Comparison of ENCODE assay signal across 8 cellular contexts in genomic region chr2:58428553-58429284, GRCh38.
DNase-seq lines count a peak whose midpoint lies in the region; ATAC-seq lines count a peak whose summit lies in the region.

No MANE protein-coding gene starts in this region.

- ATAC-seq in HG02610 (IDR thresholded peaks at IDR 0.05; ENCODE audit: unreplicated experiment) (peak; percentile 50), HG02840 (IDR thresholded peaks at IDR 0.05; ENCODE audit: low FRiP score, unreplicated experiment) (no peak), GM21528 (IDR thresholded peaks at IDR 0.05; ENCODE audit: low FRiP score, unreplicated experiment) (no peak)
- peak; percentile 64 for ATAC-seq in stimulated activated naive CD8-positive, alpha-beta T cell treated with anti-CD3 and anti-CD28 coated beads, Interleukin-15, amount 100 ng/mL, for 72 hours

- no peak overlapping the region for H3K27ac Mint-ChIP-seq in activated T-helper 1 cell treated with anti-CD3 and anti-CD28 coated beads, Interleukin-12 subunit alpha, Interleukin-12 subunit beta, Interleukin-2, Interleukin-4 antibody, amounts not matched to agents 30 ng/mL and 10 ng/mL and 1 ng/mL, durations not matched to agents 14 hours and 24 hours and 36 hours
- no peak overlapping the region for H3K27ac Mint-ChIP-seq in stimulated activated naive CD8-positive, alpha-beta T cell treated with anti-CD3 and anti-CD28 coated beads, Interleukin-15, amount 100 ng/mL, for 72 hours

- DNase-seq in activated T-helper 1 cell treated with anti-CD3 and anti-CD28 coated beads, Interleukin-12 subunit alpha, Interleukin-12 subunit beta, Interleukin-2, Interleukin-4 antibody, amounts not matched to agents 30 ng/mL and 10 ng/mL and 1 ng/mL, durations not matched to agents 14 hours and 24 hours and 36 hours (ENCODE audit: low spot score) = no peak
- no peak for DNase-seq in stimulated activated naive CD8-positive, alpha-beta T cell treated with anti-CD3 and anti-CD28 coated beads, Interleukin-15, amount 100 ng/mL, for 72 hours
- DNase-seq in kidney tubule cell (ENCODE audit: low spot score) = no peak

- H3K4me3 ChIP-seq in iPS-18c (ENCODE audit: insufficient read depth, low read depth, low read length) = peak overlapping the region; percentile 59

- no peaks in the 10 kb centered on the region for H3K36me3 ChIP-seq in ES-I3 (ENCODE audit: insufficient read depth, low read length)

- H3K9ac ChIP-seq in ES-I3 (ENCODE audit: low read depth, low read length) = peak overlapping the region; percentile 72

- no peaks in the 10 kb centered on the region for H3K36me3 Mint-ChIP-seq in activated T-helper 1 cell treated with anti-CD3 and anti-CD28 coated beads, Interleukin-12 subunit alpha, Interleukin-12 subunit beta, Interleukin-2, Interleukin-4 antibody, amounts not matched to agents 30 ng/mL and 10 ng/mL and 1 ng/mL, durations not matched to agents 14 hours and 24 hours and 36 hours (ENCODE audit: low read depth)

- no peaks in the 10 kb centered on the region for H3K9me3 ChIP-seq in ES-I3 (ENCODE audit: control insufficient read depth, insufficient read depth, low read length)
- H3K9me3 ChIP-seq in iPS-18c (ENCODE audit: control insufficient read depth, insufficient read depth, low read length) = no peaks in the 10 kb centered on the region

- intact Hi-C loops in activated T-helper 1 cell treated with anti-CD3 and anti-CD28 coated beads, Interleukin-12 subunit alpha, Interleukin-12 subunit beta, Interleukin-2, Interleukin-4 antibody, amounts not matched to agents 30 ng/mL and 10 ng/mL and 1 ng/mL, durations not matched to agents 14 hours and 24 hours and 36 hours (cut with micrococcal nuclease) = no loop called here

- no peaks in the 10 kb centered on the region for H3K9me3 Mint-ChIP-seq in activated T-helper 1 cell treated with anti-CD3 and anti-CD28 coated beads, Interleukin-12 subunit alpha, Interleukin-12 subunit beta, Interleukin-2, Interleukin-4 antibody, amounts not matched to agents 30 ng/mL and 10 ng/mL and 1 ng/mL, durations not matched to agents 14 hours and 24 hours and 36 hours
- H3K9me3 Mint-ChIP-seq in stimulated activated naive CD8-positive, alpha-beta T cell treated with anti-CD3 and anti-CD28 coated beads, Interleukin-15, amount 100 ng/mL, for 72 hours = no peaks in the 10 kb centered on the region

- no peaks in the 10 kb centered on the region for H3K4me1 Mint-ChIP-seq in activated T-helper 1 cell treated with anti-CD3 and anti-CD28 coated beads, Interleukin-12 subunit alpha, Interleukin-12 subunit beta, Interleukin-2, Interleukin-4 antibody, amounts not matched to agents 30 ng/mL and 10 ng/mL and 1 ng/mL, durations not matched to agents 14 hours and 24 hours and 36 hours (ENCODE audit: low read depth)
- H3K4me1 Mint-ChIP-seq in stimulated activated naive CD8-positive, alpha-beta T cell treated with anti-CD3 and anti-CD28 coated beads, Interleukin-15, amount 100 ng/mL, for 72 hours = peaks cover 12% of the 10 kb centered on the region

- H3K4me3 Mint-ChIP-seq in activated T-helper 1 cell treated with anti-CD3 and anti-CD28 coated beads, Interleukin-12 subunit alpha, Interleukin-12 subunit beta, Interleukin-2, Interleukin-4 antibody, amounts not matched to agents 30 ng/mL and 10 ng/mL and 1 ng/mL, durations not matched to agents 14 hours and 24 hours and 36 hours = peak overlapping the region; percentile 65
- H3K4me3 Mint-ChIP-seq in stimulated activated naive CD8-positive, alpha-beta T cell treated with anti-CD3 and anti-CD28 coated beads, Interleukin-15, amount 100 ng/mL, for 72 hours = peak overlapping the region; percentile 61 to 82

- peaks cover 18% of the 10 kb centered on the region for H3K4me1 ChIP-seq in ES-I3 (ENCODE audit: insufficient read depth, low read length)

- H3K27me3 Mint-ChIP-seq in activated T-helper 1 cell treated with anti-CD3 and anti-CD28 coated beads, Interleukin-12 subunit alpha, Interleukin-12 subunit beta, Interleukin-2, Interleukin-4 antibody, amounts not matched to agents 30 ng/mL and 10 ng/mL and 1 ng/mL, durations not matched to agents 14 hours and 24 hours and 36 hours (ENCODE audit: insufficient read depth) = peaks cover 49% of the 10 kb centered on the region
- H3K27me3 Mint-ChIP-seq in stimulated activated naive CD8-positive, alpha-beta T cell treated with anti-CD3 and anti-CD28 coated beads, Interleukin-15, amount 100 ng/mL, for 72 hours = peaks cover 46% of the 10 kb centered on the region

Comparison
In these comparisons a context has a peak if more than half of its experiments do, and no peak if none do; other contexts are left out.
1. ATAC-seq: peak in HG02610 (single experiment) and stimulated activated naive CD8-positive, alpha-beta T cell treated with anti-CD3 and anti-CD28 coated beads, Interleukin-15, amount 100 ng/mL, for 72 hours (single experiment); none in HG02840 (single experiment) and GM21528 (single experiment).